ENCODE assay signal across 1 cellular context in the genomic region with DNA sequence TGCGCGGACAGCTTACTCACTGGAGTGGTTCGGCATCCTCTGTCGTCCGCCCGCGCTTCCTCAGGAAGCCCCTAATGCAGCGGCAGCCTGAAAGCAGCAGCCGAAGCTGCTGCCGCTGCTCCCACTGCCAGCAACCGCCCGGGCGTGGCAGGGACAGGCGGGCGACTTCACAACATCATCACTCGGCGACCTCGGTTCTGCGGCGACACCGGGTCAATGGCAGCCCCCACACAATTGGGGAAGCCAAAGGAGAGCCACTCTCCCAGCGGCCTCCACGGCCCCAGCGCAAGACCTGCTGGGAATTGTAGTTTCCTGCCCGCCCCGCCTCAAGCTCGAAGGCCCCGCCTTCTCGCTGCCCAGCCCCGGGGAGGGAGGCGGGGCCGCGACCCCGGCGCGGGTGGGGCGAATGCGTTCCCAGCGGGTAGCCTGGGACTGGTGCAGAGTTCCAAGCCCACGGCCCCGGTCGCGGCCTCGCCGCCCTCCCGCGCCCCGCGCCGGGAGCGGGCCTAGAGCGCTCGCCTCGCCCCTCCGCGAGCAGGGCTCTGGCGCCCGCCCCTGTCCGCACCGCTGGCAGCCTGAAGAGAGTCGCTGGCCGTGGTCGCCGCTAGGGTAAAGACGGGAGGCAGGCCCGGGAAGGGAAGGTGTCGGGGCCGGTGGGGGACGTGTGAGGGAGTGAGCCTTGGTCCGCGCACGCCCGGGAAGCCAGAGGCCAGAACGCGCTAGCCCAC.
A peak's percentile ranks its signal among the peaks of the same experiment; 100 is the strongest.
TF ChIP-seq lines count a peak whose summit lies in the region.

A gene with protein sequence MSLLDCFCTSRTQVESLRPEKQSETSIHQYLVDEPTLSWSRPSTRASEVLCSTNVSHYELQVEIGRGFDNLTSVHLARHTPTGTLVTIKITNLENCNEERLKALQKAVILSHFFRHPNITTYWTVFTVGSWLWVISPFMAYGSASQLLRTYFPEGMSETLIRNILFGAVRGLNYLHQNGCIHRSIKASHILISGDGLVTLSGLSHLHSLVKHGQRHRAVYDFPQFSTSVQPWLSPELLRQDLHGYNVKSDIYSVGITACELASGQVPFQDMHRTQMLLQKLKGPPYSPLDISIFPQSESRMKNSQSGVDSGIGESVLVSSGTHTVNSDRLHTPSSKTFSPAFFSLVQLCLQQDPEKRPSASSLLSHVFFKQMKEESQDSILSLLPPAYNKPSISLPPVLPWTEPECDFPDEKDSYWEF (plus strand): TSS at position 411 of the 728 bp plus-strand sequence. CDS start 3,101 bp downstream, outside the sequence.
A gene with protein sequence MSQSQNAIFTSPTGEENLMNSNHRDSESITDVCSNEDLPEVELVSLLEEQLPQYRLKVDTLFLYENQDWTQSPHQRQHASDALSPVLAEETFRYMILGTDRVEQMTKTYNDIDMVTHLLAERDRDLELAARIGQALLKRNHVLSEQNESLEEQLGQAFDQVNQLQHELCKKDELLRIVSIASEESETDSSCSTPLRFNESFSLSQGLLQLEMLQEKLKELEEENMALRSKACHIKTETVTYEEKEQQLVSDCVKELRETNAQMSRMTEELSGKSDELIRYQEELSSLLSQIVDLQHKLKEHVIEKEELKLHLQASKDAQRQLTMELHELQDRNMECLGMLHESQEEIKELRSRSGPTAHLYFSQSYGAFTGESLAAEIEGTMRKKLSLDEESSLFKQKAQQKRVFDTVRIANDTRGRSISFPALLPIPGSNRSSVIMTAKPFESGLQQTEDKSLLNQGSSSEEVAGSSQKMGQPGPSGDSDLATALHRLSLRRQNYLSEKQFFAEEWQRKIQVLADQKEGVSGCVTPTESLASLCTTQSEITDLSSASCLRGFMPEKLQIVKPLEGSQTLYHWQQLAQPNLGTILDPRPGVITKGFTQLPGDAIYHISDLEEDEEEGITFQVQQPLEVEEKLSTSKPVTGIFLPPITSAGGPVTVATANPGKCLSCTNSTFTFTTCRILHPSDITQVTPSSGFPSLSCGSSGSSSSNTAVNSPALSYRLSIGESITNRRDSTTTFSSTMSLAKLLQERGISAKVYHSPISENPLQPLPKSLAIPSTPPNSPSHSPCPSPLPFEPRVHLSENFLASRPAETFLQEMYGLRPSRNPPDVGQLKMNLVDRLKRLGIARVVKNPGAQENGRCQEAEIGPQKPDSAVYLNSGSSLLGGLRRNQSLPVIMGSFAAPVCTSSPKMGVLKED (minus strand): TSS at position 129 of the 728 bp plus-strand sequence. CDS start 30,951 bp downstream, outside the sequence.

TF ChIP-seq in HepG2, 621 proteins besides CTCF, POLR2A, EP300 and RAD21 (continued from another document and continues in another):
- TF ChIP-seq, protein P1, sequence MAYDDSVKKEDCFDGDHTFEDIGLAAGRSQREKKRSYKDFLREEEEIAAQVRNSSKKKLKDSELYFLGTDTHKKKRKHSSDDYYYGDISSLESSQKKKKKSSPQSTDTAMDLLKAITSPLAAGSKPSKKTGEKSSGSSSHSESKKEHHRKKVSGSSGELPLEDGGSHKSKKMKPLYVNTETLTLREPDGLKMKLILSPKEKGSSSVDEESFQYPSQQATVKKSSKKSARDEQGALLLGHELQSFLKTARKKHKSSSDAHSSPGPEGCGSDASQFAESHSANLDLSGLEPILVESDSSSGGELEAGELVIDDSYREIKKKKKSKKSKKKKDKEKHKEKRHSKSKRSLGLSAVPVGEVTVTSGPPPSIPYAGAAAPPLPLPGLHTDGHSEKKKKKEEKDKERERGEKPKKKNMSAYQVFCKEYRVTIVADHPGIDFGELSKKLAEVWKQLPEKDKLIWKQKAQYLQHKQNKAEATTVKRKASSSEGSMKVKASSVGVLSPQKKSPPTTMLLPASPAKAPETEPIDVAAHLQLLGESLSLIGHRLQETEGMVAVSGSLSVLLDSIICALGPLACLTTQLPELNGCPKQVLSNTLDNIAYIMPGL (CRISPR knock-in tag; IDR thresholded peaks at IDR 0.05; ENCODE audit: borderline replicate concordance in 1 of 2, low read depth in 1 of 2) = peak; percentile 78 to 79
- TF ChIP-seq GTF2F1 (IDR thresholded peaks at IDR 0.05; ENCODE audit: low read length) = no peak
- TF ChIP-seq SOX5 (CRISPR knock-in tag; IDR thresholded peaks at IDR 0.05; ENCODE audit: borderline replicate concordance) = peak; percentile 56; the same call in 1 of the 2 replicates
- TF ChIP-seq, protein P2, sequence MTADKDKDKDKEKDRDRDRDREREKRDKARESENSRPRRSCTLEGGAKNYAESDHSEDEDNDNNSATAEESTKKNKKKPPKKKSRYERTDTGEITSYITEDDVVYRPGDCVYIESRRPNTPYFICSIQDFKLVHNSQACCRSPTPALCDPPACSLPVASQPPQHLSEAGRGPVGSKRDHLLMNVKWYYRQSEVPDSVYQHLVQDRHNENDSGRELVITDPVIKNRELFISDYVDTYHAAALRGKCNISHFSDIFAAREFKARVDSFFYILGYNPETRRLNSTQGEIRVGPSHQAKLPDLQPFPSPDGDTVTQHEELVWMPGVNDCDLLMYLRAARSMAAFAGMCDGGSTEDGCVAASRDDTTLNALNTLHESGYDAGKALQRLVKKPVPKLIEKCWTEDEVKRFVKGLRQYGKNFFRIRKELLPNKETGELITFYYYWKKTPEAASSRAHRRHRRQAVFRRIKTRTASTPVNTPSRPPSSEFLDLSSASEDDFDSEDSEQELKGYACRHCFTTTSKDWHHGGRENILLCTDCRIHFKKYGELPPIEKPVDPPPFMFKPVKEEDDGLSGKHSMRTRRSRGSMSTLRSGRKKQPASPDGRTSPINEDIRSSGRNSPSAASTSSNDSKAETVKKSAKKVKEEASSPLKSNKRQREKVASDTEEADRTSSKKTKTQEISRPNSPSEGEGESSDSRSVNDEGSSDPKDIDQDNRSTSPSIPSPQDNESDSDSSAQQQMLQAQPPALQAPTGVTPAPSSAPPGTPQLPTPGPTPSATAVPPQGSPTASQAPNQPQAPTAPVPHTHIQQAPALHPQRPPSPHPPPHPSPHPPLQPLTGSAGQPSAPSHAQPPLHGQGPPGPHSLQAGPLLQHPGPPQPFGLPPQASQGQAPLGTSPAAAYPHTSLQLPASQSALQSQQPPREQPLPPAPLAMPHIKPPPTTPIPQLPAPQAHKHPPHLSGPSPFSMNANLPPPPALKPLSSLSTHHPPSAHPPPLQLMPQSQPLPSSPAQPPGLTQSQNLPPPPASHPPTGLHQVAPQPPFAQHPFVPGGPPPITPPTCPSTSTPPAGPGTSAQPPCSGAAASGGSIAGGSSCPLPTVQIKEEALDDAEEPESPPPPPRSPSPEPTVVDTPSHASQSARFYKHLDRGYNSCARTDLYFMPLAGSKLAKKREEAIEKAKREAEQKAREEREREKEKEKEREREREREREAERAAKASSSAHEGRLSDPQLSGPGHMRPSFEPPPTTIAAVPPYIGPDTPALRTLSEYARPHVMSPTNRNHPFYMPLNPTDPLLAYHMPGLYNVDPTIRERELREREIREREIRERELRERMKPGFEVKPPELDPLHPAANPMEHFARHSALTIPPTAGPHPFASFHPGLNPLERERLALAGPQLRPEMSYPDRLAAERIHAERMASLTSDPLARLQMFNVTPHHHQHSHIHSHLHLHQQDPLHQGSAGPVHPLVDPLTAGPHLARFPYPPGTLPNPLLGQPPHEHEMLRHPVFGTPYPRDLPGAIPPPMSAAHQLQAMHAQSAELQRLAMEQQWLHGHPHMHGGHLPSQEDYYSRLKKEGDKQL (CRISPR knock-in tag; IDR thresholded peaks at IDR 0.05; ENCODE audit: low read depth) = peak; percentile 50; the same call in 1 of the 2 replicates
- no peak for TF ChIP-seq ZNF101 (CRISPR knock-in tag; IDR thresholded peaks at IDR 0.05; ENCODE audit: borderline replicate concordance, low read depth)
- TF ChIP-seq, protein P3, sequence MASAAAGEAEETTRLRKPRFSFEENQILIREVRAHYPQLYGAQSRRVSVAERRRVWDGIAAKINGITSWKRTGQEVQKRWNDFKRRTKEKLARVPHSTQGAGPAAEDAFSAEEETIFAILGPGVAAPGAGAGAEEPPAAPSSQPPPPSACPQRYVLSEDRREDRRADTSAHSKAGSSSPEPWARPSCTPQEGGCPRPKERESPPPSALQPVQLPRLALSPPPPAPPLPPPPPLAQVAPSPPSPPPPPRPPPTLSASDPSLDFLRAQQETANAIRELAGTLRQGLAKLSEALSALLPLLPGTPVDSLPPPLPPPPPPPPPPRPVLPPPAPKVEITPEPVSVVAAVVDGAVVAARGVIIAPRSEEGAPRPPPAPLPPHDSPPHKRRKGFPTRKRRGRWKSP (CRISPR knock-in tag; IDR thresholded peaks at IDR 0.05) = peak; percentile 73; the same call in 1 of the 2 replicates
- TF ChIP-seq ZNF891 (CRISPR knock-in tag; IDR thresholded peaks at IDR 0.05) = peak; percentile 76
- no peak for TF ChIP-seq PCBP2 (optimal IDR thresholded peaks at IDR 0.05; ENCODE audit: low read depth, low read length, poor library complexity, severe bottlenecking)
- peak; percentile 86 for TF ChIP-seq HDAC1 (CRISPR knock-in tag; IDR thresholded peaks at IDR 0.05)
- peak; percentile 90; the same call in 1 of the 2 replicates for TF ChIP-seq ZNF773 (CRISPR knock-in tag; IDR thresholded peaks at IDR 0.05; ENCODE audit: borderline replicate concordance)
- TF ChIP-seq NCOR1 (IDR thresholded peaks at IDR 0.05; ENCODE audit: borderline replicate concordance, low read length) = peak; percentile 49; the same call in 1 of the 2 replicates
- TF ChIP-seq, protein P4, sequence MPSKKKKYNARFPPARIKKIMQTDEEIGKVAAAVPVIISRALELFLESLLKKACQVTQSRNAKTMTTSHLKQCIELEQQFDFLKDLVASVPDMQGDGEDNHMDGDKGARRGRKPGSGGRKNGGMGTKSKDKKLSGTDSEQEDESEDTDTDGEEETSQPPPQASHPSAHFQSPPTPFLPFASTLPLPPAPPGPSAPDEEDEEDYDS (CRISPR knock-in tag; IDR thresholded peaks at IDR 0.05) = peak; percentile 67; the same call in 1 of the 2 replicates
- TF ChIP-seq, protein P5, sequence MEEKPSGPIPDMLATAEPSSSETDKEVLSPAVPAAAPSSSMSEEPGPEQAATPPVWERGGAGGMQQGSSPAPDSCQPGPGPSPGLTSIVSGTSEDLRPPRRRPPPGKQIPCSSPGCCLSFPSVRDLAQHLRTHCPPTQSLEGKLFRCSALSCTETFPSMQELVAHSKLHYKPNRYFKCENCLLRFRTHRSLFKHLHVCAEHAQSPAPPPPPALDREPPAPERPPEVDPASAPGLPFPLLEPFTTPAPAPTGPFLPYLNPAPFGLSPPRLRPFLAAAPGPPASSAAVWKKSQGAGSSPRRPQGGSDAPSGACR (CRISPR knock-in tag; IDR thresholded peaks at IDR 0.05) = peak; percentile 98
- peak; percentile 96; the same call in 1 of the 2 replicates for TF ChIP-seq SNAI1 (CRISPR knock-in tag; IDR thresholded peaks at IDR 0.05; ENCODE audit: borderline replicate concordance)
- TF ChIP-seq, protein P6, sequence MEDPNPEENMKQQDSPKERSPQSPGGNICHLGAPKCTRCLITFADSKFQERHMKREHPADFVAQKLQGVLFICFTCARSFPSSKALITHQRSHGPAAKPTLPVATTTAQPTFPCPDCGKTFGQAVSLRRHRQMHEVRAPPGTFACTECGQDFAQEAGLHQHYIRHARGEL (CRISPR knock-in tag; IDR thresholded peaks at IDR 0.05) = 0 out of 2 replicates have a peak, but pooled peaks have one; percentile 20
- TF ChIP-seq, protein P7, sequence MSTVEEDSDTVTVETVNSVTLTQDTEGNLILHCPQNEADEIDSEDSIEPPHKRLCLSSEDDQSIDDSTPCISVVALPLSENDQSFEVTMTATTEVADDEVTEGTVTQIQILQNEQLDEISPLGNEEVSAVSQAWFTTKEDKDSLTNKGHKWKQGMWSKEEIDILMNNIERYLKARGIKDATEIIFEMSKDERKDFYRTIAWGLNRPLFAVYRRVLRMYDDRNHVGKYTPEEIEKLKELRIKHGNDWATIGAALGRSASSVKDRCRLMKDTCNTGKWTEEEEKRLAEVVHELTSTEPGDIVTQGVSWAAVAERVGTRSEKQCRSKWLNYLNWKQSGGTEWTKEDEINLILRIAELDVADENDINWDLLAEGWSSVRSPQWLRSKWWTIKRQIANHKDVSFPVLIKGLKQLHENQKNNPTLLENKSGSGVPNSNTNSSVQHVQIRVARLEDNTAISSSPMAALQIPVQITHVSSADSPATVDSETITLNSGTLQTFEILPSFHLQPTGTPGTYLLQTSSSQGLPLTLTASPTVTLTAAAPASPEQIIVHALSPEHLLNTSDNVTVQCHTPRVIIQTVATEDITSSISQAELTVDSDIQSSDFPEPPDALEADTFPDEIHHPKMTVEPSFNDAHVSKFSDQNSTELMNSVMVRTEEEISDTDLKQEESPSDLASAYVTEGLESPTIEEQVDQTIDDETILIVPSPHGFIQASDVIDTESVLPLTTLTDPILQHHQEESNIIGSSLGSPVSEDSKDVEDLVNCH (CRISPR knock-in tag; IDR thresholded peaks at IDR 0.05) = no peak
- no peak for TF ChIP-seq MATR3 (CRISPR knock-in tag; IDR thresholded peaks at IDR 0.05)
- TF ChIP-seq XRCC5 (optimal IDR thresholded peaks at IDR 0.05; ENCODE audit: low read length) = peak; percentile 92
- TF ChIP-seq, protein P8, sequence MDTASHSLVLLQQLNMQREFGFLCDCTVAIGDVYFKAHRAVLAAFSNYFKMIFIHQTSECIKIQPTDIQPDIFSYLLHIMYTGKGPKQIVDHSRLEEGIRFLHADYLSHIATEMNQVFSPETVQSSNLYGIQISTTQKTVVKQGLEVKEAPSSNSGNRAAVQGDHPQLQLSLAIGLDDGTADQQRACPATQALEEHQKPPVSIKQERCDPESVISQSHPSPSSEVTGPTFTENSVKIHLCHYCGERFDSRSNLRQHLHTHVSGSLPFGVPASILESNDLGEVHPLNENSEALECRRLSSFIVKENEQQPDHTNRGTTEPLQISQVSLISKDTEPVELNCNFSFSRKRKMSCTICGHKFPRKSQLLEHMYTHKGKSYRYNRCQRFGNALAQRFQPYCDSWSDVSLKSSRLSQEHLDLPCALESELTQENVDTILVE (CRISPR knock-in tag; IDR thresholded peaks at IDR 0.05) = peak; percentile 99
- TF ChIP-seq, protein P9, sequence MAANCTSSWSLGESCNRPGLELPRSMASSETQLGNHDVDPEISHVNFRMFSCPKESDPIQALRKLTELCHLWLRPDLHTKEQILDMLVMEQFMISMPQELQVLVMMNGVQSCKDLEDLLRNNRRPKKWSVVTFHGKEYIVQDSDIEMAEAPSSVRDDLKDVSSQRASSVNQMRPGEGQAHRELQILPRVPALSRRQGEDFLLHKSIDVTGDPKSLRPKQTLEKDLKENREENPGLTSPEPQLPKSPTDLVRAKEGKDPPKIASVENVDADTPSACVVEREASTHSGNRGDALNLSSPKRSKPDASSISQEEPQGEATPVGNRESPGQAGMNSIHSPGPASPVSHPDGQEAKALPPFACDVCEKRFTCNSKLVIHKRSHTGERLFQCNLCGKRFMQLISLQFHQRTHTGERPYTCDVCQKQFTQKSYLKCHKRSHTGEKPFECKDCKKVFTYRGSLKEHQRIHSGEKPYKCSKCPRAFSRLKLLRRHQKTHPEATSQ (CRISPR knock-in tag; IDR thresholded peaks at IDR 0.05; ENCODE audit: borderline replicate concordance) = no peak
- TF ChIP-seq, protein P10, sequence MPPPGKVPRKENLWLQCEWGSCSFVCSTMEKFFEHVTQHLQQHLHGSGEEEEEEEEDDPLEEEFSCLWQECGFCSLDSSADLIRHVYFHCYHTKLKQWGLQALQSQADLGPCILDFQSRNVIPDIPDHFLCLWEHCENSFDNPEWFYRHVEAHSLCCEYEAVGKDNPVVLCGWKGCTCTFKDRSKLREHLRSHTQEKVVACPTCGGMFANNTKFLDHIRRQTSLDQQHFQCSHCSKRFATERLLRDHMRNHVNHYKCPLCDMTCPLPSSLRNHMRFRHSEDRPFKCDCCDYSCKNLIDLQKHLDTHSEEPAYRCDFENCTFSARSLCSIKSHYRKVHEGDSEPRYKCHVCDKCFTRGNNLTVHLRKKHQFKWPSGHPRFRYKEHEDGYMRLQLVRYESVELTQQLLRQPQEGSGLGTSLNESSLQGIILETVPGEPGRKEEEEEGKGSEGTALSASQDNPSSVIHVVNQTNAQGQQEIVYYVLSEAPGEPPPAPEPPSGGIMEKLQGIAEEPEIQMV (CRISPR knock-in tag; IDR thresholded peaks at IDR 0.05; ENCODE audit: low read depth) = peak; percentile 25
- peak; percentile 96 for TF ChIP-seq DMAP1 (CRISPR knock-in tag; IDR thresholded peaks at IDR 0.05)
- peak; percentile 58; the same call in 1 of the 2 replicates for TF ChIP-seq FOSL2 (CRISPR knock-in tag; IDR thresholded peaks at IDR 0.05)
